In genomic region chr13:75749407-75749806, GRCh38 we compare ENCODE assay signal across 2 cellular contexts.
TF ChIP-seq lines count a peak whose summit lies in the region.

No MANE protein-coding gene starts in this region.

TF ChIP-seq in IMR-90, 13 proteins besides CTCF, POLR2A, EP300 and RAD21 (continued from another document):
- no peak for TF ChIP-seq ELK1 (IDR thresholded peaks at IDR 0.05; ENCODE audit: borderline replicate concordance, low read depth, low read length)
- TF ChIP-seq MXI1 (IDR thresholded peaks at IDR 0.05; ENCODE audit: borderline replicate concordance, low read depth, low read length): no peak
- no peak for TF ChIP-seq BHLHE40 (IDR thresholded peaks at IDR 0.05; ENCODE audit: low read depth, low read length)
- TF ChIP-seq SMC3 (IDR thresholded peaks at IDR 0.05; ENCODE audit: low read depth, low read length): no peak
TF ChIP-seq in IMR-90: peak in this region for 0.

TF ChIP-seq in SK-N-SH treated with all-trans-retinoic acid at 6 μM for 48 hours, 23 proteins besides CTCF, POLR2A, EP300 and RAD21 (continued from another document):
- TF ChIP-seq POU6F1 (CRISPR knock-in tag; IDR thresholded peaks at IDR 0.05; ENCODE audit: borderline replicate concordance, low read depth) (no peak), ISL1 (CRISPR knock-in tag; IDR thresholded peaks at IDR 0.05) (no peak), ZC3H10 (CRISPR knock-in tag; IDR thresholded peaks at IDR 0.05) (no peak), CREB5 (CRISPR knock-in tag; IDR thresholded peaks at IDR 0.05; ENCODE audit: low read depth) (no peak), ZNF8 (CRISPR knock-in tag; IDR thresholded peaks at IDR 0.05) (no peak), ZFP3 (CRISPR knock-in tag; IDR thresholded peaks at IDR 0.05) (no peak), GLIS3 (CRISPR knock-in tag; IDR thresholded peaks at IDR 0.05) (no peak), ZNF565 (CRISPR knock-in tag; conservative IDR thresholded peaks at IDR 0.05; ENCODE audit: low read depth) (no peak)
